In the genomic region with DNA sequence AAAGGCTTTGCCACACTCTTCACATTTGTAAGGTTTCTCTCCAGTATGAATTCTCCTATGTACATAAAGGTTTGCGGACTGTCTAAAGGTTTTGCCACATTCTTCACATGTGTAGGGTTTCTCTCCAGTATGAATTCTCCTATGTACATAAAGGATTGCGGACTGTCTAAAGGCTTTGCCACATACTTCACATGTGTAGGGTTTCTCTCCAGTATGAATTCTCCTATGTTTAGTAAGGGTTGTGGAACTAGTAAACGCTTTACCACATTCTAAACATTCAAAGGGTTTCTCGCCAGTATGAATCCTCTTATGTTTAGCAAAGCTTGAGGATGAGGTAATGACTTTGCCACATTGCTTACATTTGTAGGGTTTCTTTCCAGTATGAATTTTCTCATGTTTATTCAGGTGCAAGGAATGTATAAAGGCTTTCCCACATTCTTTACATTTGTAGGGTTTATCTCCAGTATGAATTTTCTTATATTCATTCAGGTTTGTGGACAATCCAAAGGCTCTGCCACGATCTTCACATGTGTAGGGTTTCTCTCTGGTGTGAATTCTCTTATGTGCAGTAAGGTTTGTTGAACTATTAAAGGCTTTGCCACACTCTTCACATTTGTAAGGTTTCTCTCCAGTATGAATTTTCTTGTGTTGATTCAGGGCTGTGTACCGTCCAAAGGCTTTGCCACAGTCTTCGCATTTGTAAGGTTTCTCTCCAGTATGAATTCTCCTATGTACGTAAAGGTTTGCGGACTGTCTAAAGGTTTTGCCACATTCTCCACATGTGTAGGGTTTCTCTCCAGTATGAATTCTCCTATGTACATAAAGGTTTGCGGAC, we compare ENCODE assay signal across 2 cellular contexts.
TF ChIP-seq lines count a peak whose summit lies in the region.

No MANE protein-coding gene starts in this region.

TF ChIP-seq in HEK293, 187 proteins besides CTCF, POLR2A, EP300 and RAD21:
- TF ChIP-seq ZNF274 (IDR thresholded peaks at IDR 0.05; ENCODE audit: low read length) (peak; percentile 86), ZNF274 (tag by site-specific recombination; IDR thresholded peaks at IDR 0.05; ENCODE audit: borderline replicate concordance) (peak; percentile 91; the same call in 1 of the 2 replicates), TRIM28 (IDR thresholded peaks at IDR 0.05; ENCODE audit: borderline replicate concordance, low read length) (peak; percentile 97), SETDB1 (IDR thresholded peaks at IDR 0.05; ENCODE audit: insufficient read length, low read length) (peak; percentile 96), ZNF184 (tag by site-specific recombination; IDR thresholded peaks at IDR 0.05) (0 out of 2 replicates have a peak, but pooled peaks have one; percentile 4)

TF ChIP-seq in H1, 55 proteins besides CTCF, POLR2A, EP300 and RAD21:
- peak; percentile 89 for TF ChIP-seq ZNF274 (IDR thresholded peaks at IDR 0.05; ENCODE audit: borderline replicate concordance, extremely low read depth, low read length)
